ENCODE assay signal across 8 cellular contexts in genomic region chr15:41661078-41661528, GRCh38. TPM values are rescaled to one million over a fixed set of nuclear protein-coding genes. Genes with fewer than 3 reads are reported as not detected.
A peak's percentile ranks its signal among the peaks of the same experiment; 100 is the strongest.
DNase-seq lines count a peak whose midpoint lies in the region; ATAC-seq and TF ChIP-seq lines count a peak whose summit lies in the region.

No MANE protein-coding gene starts in this region.

- peak; percentile 12 for ATAC-seq in GM18907 (IDR thresholded peaks at IDR 0.05; ENCODE audit: unreplicated experiment)
- ATAC-seq in T-helper 17 cell: no peak
- no peak for ATAC-seq in stimulated activated naive CD8-positive, alpha-beta T cell treated with anti-CD3 and anti-CD28 coated beads, Interleukin-15, amount 100 ng/mL, for 72 hours

- no peak for TF ChIP-seq CTCF in 22Rv1 (IDR thresholded peaks at IDR 0.05)
- TF ChIP-seq CTCF in glutamatergic neuron (IDR thresholded peaks at IDR 0.05; ENCODE audit: partially characterized antibody, unreplicated experiment): no peak

- H3K27ac Mint-ChIP-seq in T-helper 17 cell (peak overlapping the region; percentile 98), glutamatergic neuron (ENCODE audit: unreplicated experiment) (peak overlapping the region; percentile 88)
- peak overlapping the region; percentile 95 to 97 for H3K27ac Mint-ChIP-seq in stimulated activated naive CD8-positive, alpha-beta T cell treated with anti-CD3 and anti-CD28 coated beads, Interleukin-15, amount 100 ng/mL, for 72 hours

- no peaks in the 10 kb centered on the region for H3K9me3 ChIP-seq in T-helper 17 cell (ENCODE audit: control insufficient read depth, low read length, poor library complexity, severe bottlenecking)

- no peaks in the 10 kb centered on the region for H3K27me3 Mint-ChIP-seq in T-helper 17 cell
- H3K27me3 Mint-ChIP-seq in glutamatergic neuron (ENCODE audit: unreplicated experiment): peaks cover 12% of the 10 kb centered on the region
- peaks cover 15% of the 10 kb centered on the region for H3K27me3 Mint-ChIP-seq in stimulated activated naive CD8-positive, alpha-beta T cell treated with anti-CD3 and anti-CD28 coated beads, Interleukin-15, amount 100 ng/mL, for 72 hours

- H3K4me1 Mint-ChIP-seq in T-helper 17 cell: peaks cover 30% of the 10 kb centered on the region
- peaks cover 8% of the 10 kb centered on the region for H3K4me1 Mint-ChIP-seq in glutamatergic neuron (ENCODE audit: low read depth, unreplicated experiment)
- peaks cover 53% of the 10 kb centered on the region for H3K4me1 Mint-ChIP-seq in stimulated activated naive CD8-positive, alpha-beta T cell treated with anti-CD3 and anti-CD28 coated beads, Interleukin-15, amount 100 ng/mL, for 72 hours

- H3K9me3 Mint-ChIP-seq in glutamatergic neuron (ENCODE audit: unreplicated experiment): peaks cover 5% of the 10 kb centered on the region
- H3K9me3 Mint-ChIP-seq in stimulated activated naive CD8-positive, alpha-beta T cell treated with anti-CD3 and anti-CD28 coated beads, Interleukin-15, amount 100 ng/mL, for 72 hours: peaks cover 8 to 10% of the 10 kb centered on the region in 2 donors

- H3K4me3 Mint-ChIP-seq in T-helper 17 cell: peak overlapping the region; percentile 92
- peak overlapping the region; percentile 98 for H3K4me3 Mint-ChIP-seq in glutamatergic neuron (ENCODE audit: unreplicated experiment)
- peak overlapping the region; percentile 89 to 97 for H3K4me3 Mint-ChIP-seq in stimulated activated naive CD8-positive, alpha-beta T cell treated with anti-CD3 and anti-CD28 coated beads, Interleukin-15, amount 100 ng/mL, for 72 hours

- no peaks in the 10 kb centered on the region for H3K36me3 Mint-ChIP-seq in T-helper 17 cell (ENCODE audit: low read depth)
- H3K36me3 Mint-ChIP-seq in glutamatergic neuron (ENCODE audit: unreplicated experiment): peaks cover 6% of the 10 kb centered on the region

- H3K27ac ChIP-seq in 22Rv1: peak overlapping the region; percentile 90

- DNase-seq in T-helper 17 cell (no peak), glutamatergic neuron (no peak), DMS53 treated with DMSO at 0.1 percent for 48 hours (lab: John Stamatoyannopoulos, UW; ENCODE audit: unreplicated experiment) (no peak), activated gamma-delta T cell treated with Interleukin-2 at 50 U/mL for 16 hours (no peak), SKM-1 treated with dmso at 0.1 percent for 144 hours (lab: John Stamatoyannopoulos, UW; ENCODE audit: unreplicated experiment) (no peak)
- no peak for DNase-seq in stimulated activated naive CD8-positive, alpha-beta T cell treated with anti-CD3 and anti-CD28 coated beads, Interleukin-15, amount 100 ng/mL, for 72 hours

RNA-seq across cellular contexts. Expression of gene MGA, which starts 0.9 kb away (rescaled TPM):
- total RNA-seq in T-helper 17 cell: 10 to 100 TPM; 42.6 to 46.6 TPM
- total RNA-seq in glutamatergic neuron (ENCODE audit: unreplicated experiment): 68.9 TPM
